Comparison of ENCODE assay signal across 17 cellular contexts in genomic region chr6:44115866-44116265, GRCh38. TPM values are rescaled to one million over a fixed set of nuclear protein-coding genes. Genes with fewer than 3 reads are reported as not detected.
DNase-seq lines count a peak whose midpoint lies in the region; ATAC-seq, FAIRE-seq and TF ChIP-seq lines count a peak whose summit lies in the region.
"Had no signal": no experiment of that assay in that cellular context is flagged by ENCODE, and none has a peak within 500 bp of the region (broad histone marks: within the 10 kb centered on the region; RNA-seq: fewer than 3 reads in every experiment).

No MANE protein-coding gene starts in this region.

- in situ Hi-C loops in astrocyte of the cerebellum (cut with HindIII; ENCODE audit: low sequenced_read_pairs), result no loop called here

- FAIRE-seq in urothelium cell line (lab: Jason Lieb, UNC) (peak; percentile 80), D721Med (lab: Jason Lieb, UNC) (no peak)
- FAIRE-seq: A204.1 had no signal

- ATAC-seq in activated T-cell treated with anti-CD3 and anti-CD28 coated beads, Interleukin-2, amount 50 U/mL, for 72 hours (replicated peaks in 1 of 2), result no peak
- ATAC-seq in left lung, result no peak

- H3K9me3 ChIP-seq in left lung (no peaks in the 10 kb centered on the region), hepatocyte (ENCODE audit: low read depth) (no peaks in the 10 kb centered on the region)
- H3K9me3 ChIP-seq: testis had no signal

- H3K4me3 ChIP-seq in astrocyte of the cerebellum (ENCODE audit: low read depth, low read length), result no peak overlapping the region
- no peak overlapping the region for H3K4me3 ChIP-seq in left lung
- no peak overlapping the region for H3K4me3 ChIP-seq in hepatocyte
- H3K4me3 ChIP-seq: dorsolateral prefrontal cortex, testis had no signal

- peaks cover 42% of the 10 kb centered on the region for H4K20me1 ChIP-seq in hepatocyte (ENCODE audit: insufficient read depth, poor library complexity, severe bottlenecking)

- H3K79me2 ChIP-seq in hepatocyte, result peaks cover 76% of the 10 kb centered on the region

- H3K36me3 ChIP-seq in left lung, result peaks cover 0 to 54% of the 10 kb centered on the region in 2 donors
- H3K36me3 ChIP-seq in hepatocyte (replicated peaks; ENCODE audit: insufficient read depth, low read depth), result no peaks in the 10 kb centered on the region

- peaks cover 24 to 29% of the 10 kb centered on the region in 2 donors for H3K4me1 ChIP-seq in left lung
- H3K4me1 ChIP-seq in hepatocyte (ENCODE audit: insufficient read depth), result peaks cover 44% of the 10 kb centered on the region

- H3K27ac ChIP-seq in left lung (peak overlapping the region; percentile 38 to 81), hepatocyte (no peak overlapping the region)
- H3K27ac ChIP-seq: HL-60, testis had no signal

- peaks cover 39% of the 10 kb centered on the region for H3K4me1 Mint-ChIP-seq in activated T-cell treated with anti-CD3 and anti-CD28 coated beads, Interleukin-2, amount 50 U/mL, for 72 hours (ENCODE audit: low read depth)
- H3K4me1 Mint-ChIP-seq in activated T-cell treated with anti-CD3 and anti-CD28 coated beads, Interleukin-2, amount 50 U/mL, for 24 hours (ENCODE audit: low read depth), result peaks cover 39% of the 10 kb centered on the region

- H3K36me3 Mint-ChIP-seq in activated T-cell treated with anti-CD3 and anti-CD28 coated beads, Interleukin-2, amount 50 U/mL, for 72 hours (ENCODE audit: insufficient read depth in 2 of 2), result peaks cover 2 to 16% of the 10 kb centered on the region in 2 donors
- H3K36me3 Mint-ChIP-seq in activated T-cell treated with anti-CD3 and anti-CD28 coated beads, Interleukin-2, amount 50 U/mL, for 24 hours (ENCODE audit: low read depth), result peaks cover 80% of the 10 kb centered on the region

- no peak overlapping the region for H2AFZ ChIP-seq in hepatocyte

- no peaks in the 10 kb centered on the region for H3K9me2 ChIP-seq in hepatocyte (replicated peaks; ENCODE audit: insufficient read depth)

- no peak overlapping the region for H3K4me2 ChIP-seq in hepatocyte

- H3K4me3 Mint-ChIP-seq in activated T-cell treated with anti-CD3 and anti-CD28 coated beads, Interleukin-2, amount 50 U/mL, for 72 hours, result no peak overlapping the region
- H3K4me3 Mint-ChIP-seq in activated T-cell treated with anti-CD3 and anti-CD28 coated beads, Interleukin-2, amount 50 U/mL, for 24 hours, result no peak overlapping the region

- no peaks in the 10 kb centered on the region for H3K27me3 Mint-ChIP-seq in activated T-cell treated with anti-CD3 and anti-CD28 coated beads, Interleukin-2, amount 50 U/mL, for 72 hours (ENCODE audit: low read depth)
- no peaks in the 10 kb centered on the region for H3K27me3 Mint-ChIP-seq in activated T-cell treated with anti-CD3 and anti-CD28 coated beads, Interleukin-2, amount 50 U/mL, for 24 hours

- H3K27ac Mint-ChIP-seq in activated T-cell treated with anti-CD3 and anti-CD28 coated beads, Interleukin-2, amount 50 U/mL, for 72 hours, result peak overlapping the region; percentile 12
- no peak overlapping the region for H3K27ac Mint-ChIP-seq in activated T-cell treated with anti-CD3 and anti-CD28 coated beads, Interleukin-2, amount 50 U/mL, for 24 hours

- no peak for DNase-seq in activated T-cell treated with anti-CD3 and anti-CD28 coated beads, Interleukin-2, amount 50 U/mL, for 72 hours
- no peak for DNase-seq in activated T-cell treated with anti-CD3 and anti-CD28 coated beads, Interleukin-2, amount 50 U/mL, for 24 hours
- peak; percentile 53 for DNase-seq in astrocyte of the cerebellum (ENCODE audit: low read depth)
- DNase-seq in left lung, result no peak
- DNase-seq in urothelium cell line (ENCODE audit: low spot score), result peak; percentile 89
- no peak for DNase-seq in D721Med (ENCODE audit: insufficient read length, low spot score)
- DNase-seq in NCI-H2171 (lab: John Stamatoyannopoulos, UW), result no peak
- DNase-seq in hepatocyte (ENCODE audit: low spot score), result no peak
- DNase-seq: activated naive CD4-positive, alpha-beta T cell treated with Interleukin-2 at 50 U/mL for 16 hours; dorsolateral prefrontal cortex; NCI-H1105; NCI-H748 treated with DMSO at 0.1 percent for 48 hours; testis had no signal

- intact Hi-C loops in left lung (cut with DNase I), result no loop called here

- H3K27me3 ChIP-seq in left lung (no peaks in the 10 kb centered on the region), hepatocyte (no peaks in the 10 kb centered on the region)
- H3K27me3 ChIP-seq: dorsolateral prefrontal cortex, testis had no signal

- no peaks in the 10 kb centered on the region for H3K9me3 Mint-ChIP-seq in activated T-cell treated with anti-CD3 and anti-CD28 coated beads, Interleukin-2, amount 50 U/mL, for 72 hours
- no peaks in the 10 kb centered on the region for H3K9me3 Mint-ChIP-seq in activated T-cell treated with anti-CD3 and anti-CD28 coated beads, Interleukin-2, amount 50 U/mL, for 24 hours

- 85% methylated on average over 5 of the region's 5 CpGs for WGBS in hepatocyte (ENCODE audit: low lambda C conversion rate, missing lambda C conversion rate)

- TF ChIP-seq CTCF in astrocyte of the cerebellum (IDR thresholded peaks at IDR 0.05; ENCODE audit: low read depth, low read length, missing control alignments) (no peak), left lung (IDR thresholded peaks at IDR 0.05) (no peak), D721Med (IDR thresholded peaks at IDR 0.05; ENCODE audit: insufficient read depth, missing control alignments) (no peak), hepatocyte (IDR thresholded peaks at IDR 0.05; ENCODE audit: poor library complexity) (no peak)

RNA-seq across cellular contexts. Expression of gene MRPL14, which starts 11.4 kb away (rescaled TPM):
- 10 to 100 TPM; 31.6 to 33.6 TPM for total RNA-seq in activated T-cell treated with anti-CD3 and anti-CD28 coated beads, Interleukin-2, amount 50 U/mL, for 72 hours
- total RNA-seq in left lung (100 to 1,000 TPM in 1 of 2 donors, 10 to 100 TPM in 1; 85.5 to 100 TPM), hepatocyte (58.3 and 64.3 TPM in 2 replicates)
- 106 and 124 TPM in 2 replicates for polyA plus RNA-seq in hepatocyte

RNA-seq across cellular contexts. Expression of gene TMEM63B, which starts 11.5 kb away (rescaled TPM):
- total RNA-seq in activated T-cell treated with anti-CD3 and anti-CD28 coated beads, Interleukin-2, amount 50 U/mL, for 72 hours, result 10 to 100 TPM; 16.3 to 17.9 TPM
- total RNA-seq in left lung (100 to 1,000 TPM in 1 of 2 donors, 10 to 100 TPM in 1; 79.9 to 186 TPM), hepatocyte (31.8 and 43.5 TPM in 2 replicates)
- 28.7 and 31.4 TPM in 2 replicates for polyA plus RNA-seq in hepatocyte

RNA-seq across cellular contexts. Expression of gene CAPN11, which starts 42.8 kb away (rescaled TPM):
- under 1 TPM in 1 of 2 donors, not detected in 1; 0.39 TPM for total RNA-seq in activated T-cell treated with anti-CD3 and anti-CD28 coated beads, Interleukin-2, amount 50 U/mL, for 72 hours
- total RNA-seq in left lung (under 1 TPM; 0.23 to 0.29 TPM), hepatocyte (0.16 and 0.23 TPM in 2 replicates)
- 0.13 and 0.39 TPM in 2 replicates for polyA plus RNA-seq in hepatocyte
- total RNA-seq: G401, SK-MEL-5 had no signal

Comparison
In these comparisons a context has a peak if more than half of its experiments do, and no peak if none do; other contexts are left out.
1. DNase-seq: peak in astrocyte of the cerebellum (single experiment) and urothelium cell line (single experiment); none in activated T-cell treated with anti-CD3 and anti-CD28 coated beads, Interleukin-2, amount 50 U/mL, for 72 hours (0 of 2), activated T-cell treated with anti-CD3 and anti-CD28 coated beads, Interleukin-2, amount 50 U/mL, for 24 hours (single experiment), left lung (0 of 2), D721Med (single experiment), NCI-H2171 (single experiment) and hepatocyte (single experiment).